In genomic region chr20:11894072-11894471, GRCh38 we compare ENCODE assay signal across 25 cellular contexts. TPM values are rescaled to one million over a fixed set of nuclear protein-coding genes. Genes with fewer than 3 reads are reported as not detected.
A peak's percentile ranks its signal among the peaks of the same experiment; 100 is the strongest.
DNase-seq lines count a peak whose midpoint lies in the region; ATAC-seq and TF ChIP-seq lines count a peak whose summit lies in the region.
"Had no signal": no experiment of that assay in that cellular context is flagged by ENCODE, and none has a peak within 500 bp of the region (broad histone marks: within the 10 kb centered on the region; RNA-seq: fewer than 3 reads in every experiment).

No MANE protein-coding gene starts in this region.

- no peaks in the 10 kb centered on the region for H3K9me2 ChIP-seq in PC-3 (replicated peaks; ENCODE audit: low read length)
- H3K9me2 ChIP-seq: SK-N-SH had no signal

- H3K9me3 ChIP-seq in PC-3 (ENCODE audit: low read length) (no peaks in the 10 kb centered on the region), skeletal muscle satellite cell (replicated peaks; ENCODE audit: low read length) (no peaks in the 10 kb centered on the region)
- H3K9me3 ChIP-seq: HAP-1, prostate gland, SK-N-SH, testis had no signal

- CTCF ChIA-PET in PC-3 (lab: Charles Lee), result no interaction called here

- ATAC-seq in PC-3 (no peak), GM18858 (IDR thresholded peaks at IDR 0.05; ENCODE audit: unreplicated experiment) (no peak)
- ATAC-seq: stimulated activated naive B cell treated with anti-CD40 and anti-IgM and Interleukin-4, amounts not matched to agents 10 μg/mL and 1 μg/mL and 100 μg/mL, for 72 hours; WTC11 had no signal

- intact Hi-C loops in PC-3 (cut with micrococcal nuclease), result loop anchor here (5.0 kb wide), 1 partner anchor 82 kb away; no protein-coding TSS in a partner anchor

- peaks cover 14% of the 10 kb centered on the region; the same call in 1 of the 2 replicates for H4K20me1 ChIP-seq in PC-3 (ENCODE audit: low read length)

- no peak for TF ChIP-seq CTCF in PC-3 (conservative IDR thresholded peaks at IDR 0.05; ENCODE audit: low read depth, low read length)

- H3K79me2 ChIP-seq in PC-3 (ENCODE audit: low read length), result peaks cover 79% of the 10 kb centered on the region

- H3K4me3 ChIP-seq in PC-3 (ENCODE audit: low read length) (no peak overlapping the region), skeletal muscle satellite cell (ENCODE audit: low read length) (no peak overlapping the region)
- H3K4me3 ChIP-seq: HAP-1, prostate gland, skin epidermis, testis had no signal

- POLR2A ChIA-PET in PC-3 (lab: Charles Lee; ENCODE audit: unreplicated experiment), result no interaction called here

- peak overlapping the region; percentile 96 for H3K4me2 ChIP-seq in PC-3 (ENCODE audit: low read length)
- peak overlapping the region; percentile 28 for H3K4me2 ChIP-seq in skeletal muscle satellite cell (ENCODE audit: low read length)
- H3K4me2 ChIP-seq: KMS-11 had no signal

- H3F3A ChIP-seq in PC-3 (ENCODE audit: low read length, unreplicated experiment), result no peaks in the 10 kb centered on the region

- DNase-seq in HuH-7 (ENCODE audit: low spot score), result peak; percentile 28
- peak; percentile 79 for DNase-seq in PC-3
- DNase-seq in kidney tubule cell (ENCODE audit: low spot score), result peak; percentile 40
- DNase-seq in dedifferentiated amniotic fluid mesenchymal stem cell (ENCODE audit: extremely low spot score), result no peak
- DNase-seq in effector CD4-positive, alpha-beta T cell, result no peak
- DNase-seq in NCI-H2227 treated with DMSO at 0.1 percent for 48 hours (lab: John Stamatoyannopoulos, UW), result no peak
- DNase-seq: activated CD4-positive, alpha-beta T cell treated with anti-CD3 and anti-CD28 coated beads, Interleukin-2, amount 50 U/mL, for 4 hours; activated CD8-positive, alpha-beta memory T cell treated with anti-CD3 and anti-CD28 coated beads, Interleukin-2, amount 50 U/mL, for 48 hours; activated naive CD8-positive, alpha-beta T cell treated with anti-CD3 and anti-CD28 coated beads, Interleukin-2, amount 10 ng/mL, durations not matched to agents 7 days and 5 days; endodermal cell; kidney glomerular epithelial cell; NCI-H1048; NCI-H1930; NCI-H446 treated with DMSO at 0.1 percent for 48 hours; RPMI8226; SK-N-SH; stimulated activated naive B cell treated with anti-CD40 and anti-IgM and Interleukin-4, amounts not matched to agents 10 μg/mL and 1 μg/mL and 100 μg/mL, for 72 hours; testis had no signal

- no TSS peak for BruUV-seq in PC-3 (replicated peaks; lab: Mats Ljungman, UMichigan)

- H3K27me3 ChIP-seq in PC-3 (ENCODE audit: low read length) (no peaks in the 10 kb centered on the region), skeletal muscle satellite cell (ENCODE audit: control insufficient read depth, insufficient read depth, low read length) (no peaks in the 10 kb centered on the region)
- H3K27me3 ChIP-seq: testis had no signal

- no peaks in the 10 kb centered on the region for H3K36me3 ChIP-seq in PC-3 (ENCODE audit: low read depth, low read length)
- no peaks in the 10 kb centered on the region for H3K36me3 ChIP-seq in skeletal muscle satellite cell (ENCODE audit: insufficient read depth, low read length)
- H3K36me3 ChIP-seq: HAP-1, prostate gland had no signal

- H3K9ac ChIP-seq in PC-3 (ENCODE audit: low read length) (no peak overlapping the region), skeletal muscle satellite cell (ENCODE audit: low read depth, low read length) (no peak overlapping the region)
- H3K9ac ChIP-seq: KMS-11, SK-N-SH had no signal

- no peak overlapping the region for H3K27ac ChIP-seq in PC-3 (ENCODE audit: low read length)
- H3K27ac ChIP-seq: KMS-11, prostate gland, skin epidermis had no signal

- H2AFZ ChIP-seq in PC-3 (ENCODE audit: low read length), result no peak overlapping the region

- H3K4me1 ChIP-seq in PC-3 (ENCODE audit: insufficient read depth, low read length) (peaks cover 24% of the 10 kb centered on the region), skeletal muscle satellite cell (ENCODE audit: control insufficient read depth, insufficient read depth, low read length) (peaks cover 33% of the 10 kb centered on the region)
- H3K4me1 ChIP-seq: prostate gland had no signal

RNA-seq across cellular contexts. Expression of gene BTBD3, which starts 23.6 kb away (rescaled TPM):
- 21.6 and 31.4 TPM in 2 replicates for total RNA-seq in PC-3 (2014; rRNA removed)
- 12.9 and 16.8 TPM in 2 replicates for total RNA-seq in skeletal muscle satellite cell (2012; rRNA removed)

Comparison
In these comparisons a context has a peak if more than half of its experiments do, and no peak if none do; other contexts are left out.
1. DNase-seq: peak in HuH-7 (single experiment), PC-3 (single experiment) and kidney tubule cell (single experiment); none in dedifferentiated amniotic fluid mesenchymal stem cell (single experiment), effector CD4-positive, alpha-beta T cell (single experiment) and NCI-H2227 treated with DMSO at 0.1 percent for 48 hours (single experiment).